ENCODE assay signal across 8 cellular contexts in the genomic region with DNA sequence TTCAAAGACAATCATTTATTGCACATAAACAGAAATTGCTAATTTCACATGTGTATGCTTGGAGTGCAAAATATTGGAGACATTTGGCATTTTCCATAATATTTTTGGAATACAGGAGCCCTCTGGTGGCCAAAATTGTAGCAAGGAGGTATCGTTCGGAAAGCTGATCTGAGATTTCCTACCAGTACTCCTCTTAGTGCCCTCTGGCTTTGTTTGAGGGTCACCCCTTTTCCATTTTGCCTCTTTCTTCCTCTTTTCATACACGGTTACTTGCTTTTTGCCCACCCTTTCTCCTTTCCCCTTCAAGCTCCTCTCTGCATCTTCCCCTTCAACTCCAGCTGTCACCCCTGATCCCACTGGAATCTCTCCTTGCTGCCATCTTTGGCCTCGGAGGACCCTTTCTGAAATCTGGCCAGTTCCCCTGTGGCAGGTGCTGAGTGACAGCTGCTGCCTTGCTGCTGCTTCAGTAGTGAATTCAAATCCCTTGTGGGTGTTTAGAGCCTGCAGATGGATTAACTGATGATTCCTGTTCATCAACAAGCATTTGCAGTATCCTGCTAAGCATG.
DNase-seq lines count a peak whose midpoint lies in the region; ATAC-seq and TF ChIP-seq lines count a peak whose summit lies in the region.

No MANE protein-coding gene starts in this region.

- TF ChIP-seq POLR2A in heart left ventricle (IDR thresholded peaks at IDR 0.05) = no peak
- no peak for TF ChIP-seq POLR2A in esophagus muscularis mucosa (IDR thresholded peaks at IDR 0.05; ENCODE audit: low read depth)

- no peak overlapping the region for H2AFZ ChIP-seq in OCI-LY3 (ENCODE audit: low read depth, low read length)

- H3K79me2 ChIP-seq in OCI-LY3 (ENCODE audit: low read length) = no peaks in the 10 kb centered on the region

- ATAC-seq in heart left ventricle = peak in 1 of 4 donors; percentile 20
- ATAC-seq in omental fat pad (ENCODE audit: low FRiP score) = peak; percentile 11
- ATAC-seq in HG03442 (IDR thresholded peaks at IDR 0.05; ENCODE audit: unreplicated experiment) = no peak
- no peak for ATAC-seq in GM19395 (IDR thresholded peaks at IDR 0.05; ENCODE audit: unreplicated experiment)

- H3K9me3 ChIP-seq in heart left ventricle (no peaks in the 10 kb centered on the region), OCI-LY3 (ENCODE audit: insufficient read depth, low read length) (no peaks in the 10 kb centered on the region), esophagus muscularis mucosa (no peaks in the 10 kb centered on the region)

- no peaks in the 10 kb centered on the region for H4K20me1 ChIP-seq in OCI-LY3 (ENCODE audit: insufficient read depth, low read length)

- H3K4me1 ChIP-seq in heart left ventricle (peaks cover 0 to 2% (median 0%) of the 10 kb centered on the region in 12 donors), OCI-LY3 (ENCODE audit: low read length) (peaks cover 25% of the 10 kb centered on the region), esophagus muscularis mucosa (no peaks in the 10 kb centered on the region)

- H3K4me3 ChIP-seq in heart left ventricle (no peak overlapping the region), OCI-LY3 (ENCODE audit: low read length) (no peak overlapping the region), esophagus muscularis mucosa (no peak overlapping the region)

- TF ChIP-seq CTCF in heart left ventricle (IDR thresholded peaks at IDR 0.05) (peak; percentile 52 to 80 (median 70)), OCI-LY3 (IDR thresholded peaks at IDR 0.05; ENCODE audit: low read depth, low read length) (peak; percentile 59), esophagus muscularis mucosa (IDR thresholded peaks at IDR 0.05) (peak; percentile 69 to 79 (median 77)), omental fat pad (IDR thresholded peaks at IDR 0.05) (no peak)

- intact Hi-C loops in heart left ventricle (cut with DNase I) = loop anchor here (1.0 to 10.0 kb wide), 11 partner anchors 41 to 239 kb away; a partner anchor contains a TSS
- intact Hi-C loops in cardiac septum (cut with DNase I) = loop anchor here (5.0 kb wide), 2 partner anchors 41 to 151 kb away; no protein-coding TSS in a partner anchor
- intact Hi-C loops in esophagus muscularis mucosa (cut with DNase I) = loop anchor here (2.0 kb wide), 2 partner anchors 41 to 151 kb away; no protein-coding TSS in a partner anchor

- H3K27ac ChIP-seq in heart left ventricle (no peak overlapping the region), OCI-LY3 (ENCODE audit: low read length) (no peak overlapping the region), esophagus muscularis mucosa (replicated peaks in 1 of 4) (no peak overlapping the region)

- no peak overlapping the region for H3K9ac ChIP-seq in OCI-LY3 (ENCODE audit: low read length)

- H3K36me3 ChIP-seq in heart left ventricle = no peaks in the 10 kb centered on the region
- H3K36me3 ChIP-seq in OCI-LY3 (replicated peaks; ENCODE audit: low read depth, low read length) = no peaks in the 10 kb centered on the region
- no peaks in the 10 kb centered on the region for H3K36me3 ChIP-seq in esophagus muscularis mucosa

- TF ChIP-seq EP300 in esophagus muscularis mucosa (IDR thresholded peaks at IDR 0.05) = no peak

- WGBS in heart left ventricle, 4 donors = 25 to 29% (median 27%) methylated on average over 4 of the region's 4 CpGs
- WGBS in esophagus muscularis mucosa = 21% methylated on average over 4 of the region's 4 CpGs

- H3K4me2 ChIP-seq in OCI-LY3 (ENCODE audit: low read length) = no peak overlapping the region

- peak in 1 of 5 donors; percentile 34 for DNase-seq in heart left ventricle
- DNase-seq in cardiac septum (ENCODE audit: low spot score) = no peak
- DNase-seq in esophagus muscularis mucosa (ENCODE audit: extremely low spot score) = no peak
- DNase-seq in omental fat pad (ENCODE audit: low spot score) = peak; percentile 48
- DNase-seq in T-helper 2 cell = no peak

- H3K27me3 ChIP-seq in heart left ventricle (peaks cover 0 to 4% (median 0%) of the 10 kb centered on the region in 9 donors), OCI-LY3 (ENCODE audit: low read depth, low read length) (peaks cover 51% of the 10 kb centered on the region), esophagus muscularis mucosa (peaks cover 0 to 5% (median 0%) of the 10 kb centered on the region in 4 donors)

Comparison
In these comparisons a context has a peak if more than half of its experiments do, and no peak if none do; other contexts are left out.
1. CTCF ChIP-seq: peak in heart left ventricle (12 of 12), OCI-LY3 (single experiment) and esophagus muscularis mucosa (3 of 3); none in omental fat pad (0 of 3).